In genomic region chr12:131196220-131196619, GRCh38 we compare ENCODE assay signal across 20 cellular contexts.
A peak's percentile ranks its signal among the peaks of the same experiment; 100 is the strongest.
DNase-seq lines count a peak whose midpoint lies in the region; ATAC-seq and TF ChIP-seq lines count a peak whose summit lies in the region.
"Had no signal": no experiment of that assay in that cellular context is flagged by ENCODE, and none has a peak within 500 bp of the region (broad histone marks: within the 10 kb centered on the region; RNA-seq: fewer than 3 reads in every experiment).

No MANE protein-coding gene starts in this region.

- no peak overlapping the region for H3K4me3 ChIP-seq in right atrium auricular region
- H3K4me3 ChIP-seq in neuronal stem cell (ENCODE audit: low read length in 2 of 2), result no peak overlapping the region
- H3K4me3 ChIP-seq in naive thymus-derived CD4-positive, alpha-beta T cell (ENCODE audit: low read length), result no peak overlapping the region
- H3K4me3 ChIP-seq: A549 had no signal

- no peak for TF ChIP-seq CTCF in right atrium auricular region (IDR thresholded peaks at IDR 0.05)

- no peak overlapping the region for H3K4me2 ChIP-seq in neuronal stem cell (ENCODE audit: insufficient read depth, low read length, poor library complexity, severe bottlenecking)
- H3K4me2 ChIP-seq: A549 had no signal

- H3K9ac ChIP-seq in neuronal stem cell (ENCODE audit: low read depth, low read length, poor library complexity), result no peak overlapping the region

- no peak overlapping the region for H4K8ac ChIP-seq in neuronal stem cell (ENCODE audit: low read depth, low read length)

- no peak overlapping the region for H2BK120ac ChIP-seq in neuronal stem cell (ENCODE audit: low read depth, low read length)

- H2BK12ac ChIP-seq in neuronal stem cell (ENCODE audit: low read length), result no peak overlapping the region

- H3K4me1 Mint-ChIP-seq in activated CD4-positive, alpha-beta memory T cell treated with anti-CD3 and anti-CD28 coated beads, Interleukin-2, amount 10 ng/mL, durations not matched to agents 7 days and 5 days, result no peaks in the 10 kb centered on the region
- H3K4me1 Mint-ChIP-seq in activated CD4-positive, alpha-beta memory T cell treated with anti-CD3 and anti-CD28 coated beads for 36 hours (ENCODE audit: low read depth), result no peaks in the 10 kb centered on the region
- H3K4me1 Mint-ChIP-seq in naive thymus-derived CD4-positive, alpha-beta T cell, result no peaks in the 10 kb centered on the region

- H2AFZ ChIP-seq in neuronal stem cell (ENCODE audit: low read length), result no peak overlapping the region

- intact Hi-C loops in activated CD4-positive, alpha-beta memory T cell treated with anti-CD3 and anti-CD28 coated beads for 36 hours (cut with micrococcal nuclease), result no loop called here
- intact Hi-C loops in left cardiac atrium (cut with DNase I), result no loop called here
- intact Hi-C loops in naive thymus-derived CD4-positive, alpha-beta T cell (cut with micrococcal nuclease), result no loop called here

- H3K14ac ChIP-seq in neuronal stem cell (ENCODE audit: low read length), result no peak overlapping the region

- H3K27me3 ChIP-seq in right atrium auricular region, result no peaks in the 10 kb centered on the region
- H3K27me3 ChIP-seq in neuronal stem cell (ENCODE audit: control insufficient read depth in 3 of 3, insufficient read depth in 3 of 3, low read depth in 1 of 3, low read length in 3 of 3), result no peaks in the 10 kb centered on the region
- H3K27me3 ChIP-seq in naive thymus-derived CD4-positive, alpha-beta T cell (ENCODE audit: control insufficient read depth in 2 of 2, insufficient read depth in 2 of 2, low read length in 2 of 2), result no peaks in the 10 kb centered on the region

- CTCF ChIA-PET in activated CD4-positive, alpha-beta memory T cell treated with anti-CD3 and anti-CD28 coated beads, Interleukin-2, amount 10 ng/mL, durations not matched to agents 7 days and 5 days (lab: Charles Lee), result no interaction called here
- CTCF ChIA-PET in activated CD4-positive, alpha-beta memory T cell treated with anti-CD3 and anti-CD28 coated beads for 36 hours (lab: Charles Lee), result no interaction called here
- CTCF ChIA-PET in naive thymus-derived CD4-positive, alpha-beta T cell (lab: Charles Lee), result no interaction called here

- H3K4me3 Mint-ChIP-seq in activated CD4-positive, alpha-beta memory T cell treated with anti-CD3 and anti-CD28 coated beads, Interleukin-2, amount 10 ng/mL, durations not matched to agents 7 days and 5 days, result no peak overlapping the region
- no peak overlapping the region for H3K4me3 Mint-ChIP-seq in activated CD4-positive, alpha-beta memory T cell treated with anti-CD3 and anti-CD28 coated beads for 36 hours
- no peak overlapping the region for H3K4me3 Mint-ChIP-seq in naive thymus-derived CD4-positive, alpha-beta T cell
- H3K4me3 Mint-ChIP-seq: CD4-positive, alpha-beta T cell had no signal

- no peaks in the 10 kb centered on the region for H3K79me1 ChIP-seq in neuronal stem cell (ENCODE audit: low read depth, low read length)

- H3K36me3 ChIP-seq in right atrium auricular region, result no peaks in the 10 kb centered on the region
- no peaks in the 10 kb centered on the region for H3K36me3 ChIP-seq in neuronal stem cell (replicated peaks in 1 of 2; ENCODE audit: control insufficient read depth in 2 of 2, insufficient read depth in 2 of 2, low read length in 2 of 2)
- no peaks in the 10 kb centered on the region for H3K36me3 ChIP-seq in naive thymus-derived CD4-positive, alpha-beta T cell (ENCODE audit: control insufficient read depth in 2 of 3, insufficient read depth in 3 of 3, low read length in 3 of 3)

- H3K23ac ChIP-seq in neuronal stem cell (ENCODE audit: low read depth, low read length, poor library complexity), result no peak overlapping the region

- H3K9me3 ChIP-seq in right atrium auricular region, result no peaks in the 10 kb centered on the region
- peaks cover 0 to 3% of the 10 kb centered on the region in 2 donors for H3K9me3 ChIP-seq in neuronal stem cell (replicated peaks in 1 of 2; ENCODE audit: control insufficient read depth in 2 of 2, insufficient read depth in 1 of 2, low read depth in 1 of 2, low read length in 2 of 2)
- no peaks in the 10 kb centered on the region for H3K9me3 ChIP-seq in naive thymus-derived CD4-positive, alpha-beta T cell (ENCODE audit: control insufficient read depth in 2 of 3, low read length in 3 of 3)
- H3K9me3 ChIP-seq: Caco-2 had no signal

- H2BK5ac ChIP-seq in neuronal stem cell (ENCODE audit: low read length), result no peak overlapping the region

- H3K4ac ChIP-seq in neuronal stem cell (ENCODE audit: low read length), result no peak overlapping the region

- H3K9me3 Mint-ChIP-seq in activated CD4-positive, alpha-beta memory T cell treated with anti-CD3 and anti-CD28 coated beads, Interleukin-2, amount 10 ng/mL, durations not matched to agents 7 days and 5 days, result no peaks in the 10 kb centered on the region
- H3K9me3 Mint-ChIP-seq in activated CD4-positive, alpha-beta memory T cell treated with anti-CD3 and anti-CD28 coated beads for 36 hours, result no peaks in the 10 kb centered on the region
- peaks cover 0 to 3% (median 0%) of the 10 kb centered on the region in 11 donors for H3K9me3 Mint-ChIP-seq in naive thymus-derived CD4-positive, alpha-beta T cell
- H3K9me3 Mint-ChIP-seq: CD4-positive, alpha-beta T cell had no signal

- peaks cover 2% of the 10 kb centered on the region for H3K27me3 Mint-ChIP-seq in activated CD4-positive, alpha-beta memory T cell treated with anti-CD3 and anti-CD28 coated beads, Interleukin-2, amount 10 ng/mL, durations not matched to agents 7 days and 5 days
- peaks cover 3% of the 10 kb centered on the region for H3K27me3 Mint-ChIP-seq in activated CD4-positive, alpha-beta memory T cell treated with anti-CD3 and anti-CD28 coated beads for 36 hours
- H3K27me3 Mint-ChIP-seq in naive thymus-derived CD4-positive, alpha-beta T cell, result peaks cover 0 to 22% (median 0%) of the 10 kb centered on the region in 5 donors

- no peak overlapping the region for H4K91ac ChIP-seq in neuronal stem cell (ENCODE audit: low read depth, low read length, poor library complexity)

- no peak overlapping the region for H3K27ac Mint-ChIP-seq in activated CD4-positive, alpha-beta memory T cell treated with anti-CD3 and anti-CD28 coated beads, Interleukin-2, amount 10 ng/mL, durations not matched to agents 7 days and 5 days
- H3K27ac Mint-ChIP-seq in activated CD4-positive, alpha-beta memory T cell treated with anti-CD3 and anti-CD28 coated beads for 36 hours, result no peak overlapping the region
- no peak overlapping the region for H3K27ac Mint-ChIP-seq in naive thymus-derived CD4-positive, alpha-beta T cell
- H3K27ac Mint-ChIP-seq: CD4-positive, alpha-beta T cell had no signal

- DNase-seq in activated CD4-positive, alpha-beta memory T cell treated with anti-CD3 and anti-CD28 coated beads, Interleukin-2, amount 10 ng/mL, durations not matched to agents 7 days and 5 days, result peak; percentile 14
- DNase-seq in activated CD4-positive, alpha-beta memory T cell treated with anti-CD3 and anti-CD28 coated beads for 36 hours, result no peak
- DNase-seq in right atrium auricular region (ENCODE audit: low spot score) (peak; percentile 46), left cardiac atrium (no peak), neuronal stem cell (ENCODE audit: low spot score) (no peak), HK-2 (ENCODE audit: unreplicated experiment) (no peak)
- DNase-seq in naive thymus-derived CD4-positive, alpha-beta T cell, result no peak
- DNase-seq: AML-193; Caco-2; CD4-positive, alpha-beta T cell; DMS153; DMS79; GDM1; GOT3; IMR-90 had no signal

- H3K27ac ChIP-seq in right atrium auricular region, result no peak overlapping the region
- H3K27ac ChIP-seq in neuronal stem cell (replicated peaks; ENCODE audit: low read length), result no peak overlapping the region
- no peak overlapping the region for H3K27ac ChIP-seq in naive thymus-derived CD4-positive, alpha-beta T cell (ENCODE audit: low read depth, low read length)
- H3K27ac ChIP-seq: 22Rv1, A549, C4-2B, HL-60 had no signal

- POLR2A ChIA-PET in activated CD4-positive, alpha-beta memory T cell treated with anti-CD3 and anti-CD28 coated beads, Interleukin-2, amount 10 ng/mL, durations not matched to agents 7 days and 5 days (lab: Charles Lee), result no interaction called here
- POLR2A ChIA-PET in activated CD4-positive, alpha-beta memory T cell treated with anti-CD3 and anti-CD28 coated beads for 36 hours (lab: Charles Lee), result no interaction called here
- POLR2A ChIA-PET in naive thymus-derived CD4-positive, alpha-beta T cell (lab: Charles Lee), result no interaction called here

- H2AK5ac ChIP-seq in neuronal stem cell (ENCODE audit: low read depth, low read length), result peak overlapping the region; percentile 56

- no peaks in the 10 kb centered on the region for H3K4me1 ChIP-seq in right atrium auricular region
- H3K4me1 ChIP-seq in neuronal stem cell (ENCODE audit: control insufficient read depth in 2 of 2, insufficient read depth in 1 of 2, low read depth in 1 of 2, low read length in 2 of 2), result no peaks in the 10 kb centered on the region
- H3K4me1 ChIP-seq in naive thymus-derived CD4-positive, alpha-beta T cell (ENCODE audit: control insufficient read depth in 2 of 2, insufficient read depth in 2 of 2, low read length in 2 of 2), result no peaks in the 10 kb centered on the region
- H3K4me1 ChIP-seq: A549, Caco-2 had no signal

- H3K18ac ChIP-seq in neuronal stem cell (ENCODE audit: low read length), result no peak overlapping the region

- no peaks in the 10 kb centered on the region for H3K36me3 Mint-ChIP-seq in activated CD4-positive, alpha-beta memory T cell treated with anti-CD3 and anti-CD28 coated beads, Interleukin-2, amount 10 ng/mL, durations not matched to agents 7 days and 5 days (ENCODE audit: low read depth)
- H3K36me3 Mint-ChIP-seq in activated CD4-positive, alpha-beta memory T cell treated with anti-CD3 and anti-CD28 coated beads for 36 hours, result no peaks in the 10 kb centered on the region
- H3K36me3 Mint-ChIP-seq in naive thymus-derived CD4-positive, alpha-beta T cell, result no peaks in the 10 kb centered on the region

- no peak overlapping the region for H2BK15ac ChIP-seq in neuronal stem cell (ENCODE audit: low read length)

- no peak for ATAC-seq in left cardiac atrium
- no peak for ATAC-seq in naive thymus-derived CD4-positive, alpha-beta T cell
- ATAC-seq in HG02763 (IDR thresholded peaks at IDR 0.05; ENCODE audit: unreplicated experiment), result no peak
- ATAC-seq: A549 had no signal

- WGBS in neuronal stem cell (ENCODE audit: extremely low coverage in 2 of 2, insufficient read length in 2 of 2, insufficient replicate concordance in 1 of 2), 2 donors, result no CpG with 5 or more reads among the region's 4 CpGs

Comparison
In these comparisons a context has a peak if more than half of its experiments do, and no peak if none do; other contexts are left out.
1. DNase-seq: peak in activated CD4-positive, alpha-beta memory T cell treated with anti-CD3 and anti-CD28 coated beads, Interleukin-2, amount 10 ng/mL, durations not matched to agents 7 days and 5 days (single experiment) and right atrium auricular region (single experiment); none in activated CD4-positive, alpha-beta memory T cell treated with anti-CD3 and anti-CD28 coated beads for 36 hours (single experiment), left cardiac atrium (single experiment), neuronal stem cell (single experiment), naive thymus-derived CD4-positive, alpha-beta T cell (0 of 9) and HK-2 (single experiment).